2 cellular contexts compared by ENCODE assay signal in genomic region chr16:2827831-2828520, GRCh38.
A peak's percentile ranks its signal among the peaks of the same experiment; 100 is the strongest.
TF ChIP-seq lines count a peak whose summit lies in the region.

No MANE protein-coding gene starts in this region.

TF ChIP-seq in A549, 52 proteins besides CTCF, POLR2A, EP300 and RAD21:
- peak; percentile 67 for TF ChIP-seq REST (IDR thresholded peaks at IDR 0.05)
- TF ChIP-seq POLR2AphosphoS2 (conservative IDR thresholded peaks at IDR 0.05; ENCODE audit: low read length): no peak
- no peak for TF ChIP-seq HMGXB4 (CRISPR knock-in tag; IDR thresholded peaks at IDR 0.05; ENCODE audit: borderline replicate concordance)

TF ChIP-seq in HEK293, 187 proteins besides CTCF, POLR2A, EP300 and RAD21:
- no peak for TF ChIP-seq ZNF544 (tag by site-specific recombination; IDR thresholded peaks at IDR 0.05)
- TF ChIP-seq ZNF341 (tag by site-specific recombination; IDR thresholded peaks at IDR 0.05; ENCODE audit: low read depth): no peak
- TF ChIP-seq ZEB2 (tag by site-specific recombination; IDR thresholded peaks at IDR 0.05): no peak
- TF ChIP-seq REST (tag by site-specific recombination; IDR thresholded peaks at IDR 0.05): peak; percentile 94
- no peak for TF ChIP-seq ZNF768 (tag by site-specific recombination; IDR thresholded peaks at IDR 0.05)
